11 cellular contexts compared by ENCODE assay signal in genomic region chr14:43539210-43539609, GRCh38.
DNase-seq lines count a peak whose midpoint lies in the region; ATAC-seq and TF ChIP-seq lines count a peak whose summit lies in the region.
"Had no signal": no experiment of that assay in that cellular context is flagged by ENCODE, and none has a peak within 500 bp of the region (broad histone marks: within the 10 kb centered on the region; RNA-seq: fewer than 3 reads in every experiment).

No MANE protein-coding gene starts in this region.

- H3K4me2 ChIP-seq in Karpas-422 (ENCODE audit: low read depth, low read length, poor library complexity, severe bottlenecking) = no peak overlapping the region

- H3K27ac ChIP-seq in Karpas-422 (ENCODE audit: low read length) = no peak overlapping the region
- no peak overlapping the region for H3K27ac ChIP-seq in tibial nerve

- no peak for TF ChIP-seq EP300 in tibial nerve (IDR thresholded peaks at IDR 0.05)

- no peaks in the 10 kb centered on the region for H3K9me2 ChIP-seq in Karpas-422 (replicated peaks; ENCODE audit: insufficient read depth, low read length)

- H3K4me1 ChIP-seq in Karpas-422 (ENCODE audit: low read length) (peaks cover 4% of the 10 kb centered on the region; the same call in 1 of the 2 replicates), tibial nerve (peaks cover 0 to 5% (median 0%) of the 10 kb centered on the region in 4 donors)

- no peak for TF ChIP-seq POLR2A in tibial nerve (IDR thresholded peaks at IDR 0.05)

- no peaks in the 10 kb centered on the region for H4K20me1 ChIP-seq in Karpas-422 (ENCODE audit: insufficient read depth, low read depth, low read length)

- no peaks in the 10 kb centered on the region for H3K36me3 ChIP-seq in Karpas-422 (ENCODE audit: insufficient read depth, low read length)
- no peaks in the 10 kb centered on the region for H3K36me3 ChIP-seq in kidney epithelial cell (ENCODE audit: control insufficient read depth, insufficient read depth, low read length)
- H3K36me3 ChIP-seq in tibial nerve = no peaks in the 10 kb centered on the region

- H3K79me2 ChIP-seq in Karpas-422 (ENCODE audit: low read length) = no peaks in the 10 kb centered on the region

- H3K9me3 ChIP-seq in Karpas-422 (ENCODE audit: low read length) (no peaks in the 10 kb centered on the region), tibial nerve (peaks cover 0 to 1% (median 0%) of the 10 kb centered on the region in 4 donors)

- peak; percentile 72 for DNase-seq in Karpas-422
- peak; percentile 7 for DNase-seq in astrocyte of the hippocampus (ENCODE audit: low read depth, low spot score)
- DNase-seq in kidney epithelial cell (ENCODE audit: low read depth) = peak; percentile 5
- peak in 1 of 2 donors; percentile 29 for DNase-seq in tibial nerve (ENCODE audit: low spot score in 2 of 2)
- DNase-seq in activated CD4-positive, alpha-beta T cell treated with anti-CD3 and anti-CD28 coated beads, Interleukin-2, amount 50 U/mL, for 1 hour = no peak
- DNase-seq: activated CD8-positive, alpha-beta memory T cell treated with anti-CD3 and anti-CD28 coated beads, Interleukin-2, amount 50 U/mL, for 4 hours; effector CD4-positive, alpha-beta T cell; NCI-H1105 treated with DMSO at 0.1 percent for 48 hours had no signal

- peak; percentile 65 for TF ChIP-seq CTCF in kidney epithelial cell (IDR thresholded peaks at IDR 0.05; ENCODE audit: insufficient read depth, low read length, poor library complexity, severe bottlenecking)
- peak; percentile 13 to 53 (median 35) for TF ChIP-seq CTCF in tibial nerve (IDR thresholded peaks at IDR 0.05)

- 13 to 22% methylated on average over 6 of the region's 6 CpGs for WGBS in tibial nerve, 2 donors

- no peak overlapping the region for H3K9ac ChIP-seq in Karpas-422 (ENCODE audit: low read length)

- peak overlapping the region; percentile 98 for H2AFZ ChIP-seq in Karpas-422 (ENCODE audit: low read length)

- no peak overlapping the region for H3K4me3 ChIP-seq in Karpas-422 (ENCODE audit: low read length)
- H3K4me3 ChIP-seq in kidney epithelial cell (ENCODE audit: low read depth, low read length) = no peak overlapping the region
- H3K4me3 ChIP-seq in tibial nerve = peak overlapping the region in 1 of 4 donors; percentile 16
- H3K4me3 ChIP-seq: mucosa of descending colon had no signal

- H3K27me3 ChIP-seq in Karpas-422 (ENCODE audit: low read length) = no peaks in the 10 kb centered on the region
- H3K27me3 ChIP-seq in kidney epithelial cell (ENCODE audit: control insufficient read depth, insufficient read depth, low read length) = no peaks in the 10 kb centered on the region
- no peaks in the 10 kb centered on the region for H3K27me3 ChIP-seq in tibial nerve

- no peak for ATAC-seq in HG02642 (IDR thresholded peaks at IDR 0.05; ENCODE audit: poor library complexity, unreplicated experiment)
- no peak for ATAC-seq in HG03565 (IDR thresholded peaks at IDR 0.05; ENCODE audit: unreplicated experiment)
- ATAC-seq: mucosa of descending colon had no signal
